9 cellular contexts compared by ENCODE assay signal in the genomic region with DNA sequence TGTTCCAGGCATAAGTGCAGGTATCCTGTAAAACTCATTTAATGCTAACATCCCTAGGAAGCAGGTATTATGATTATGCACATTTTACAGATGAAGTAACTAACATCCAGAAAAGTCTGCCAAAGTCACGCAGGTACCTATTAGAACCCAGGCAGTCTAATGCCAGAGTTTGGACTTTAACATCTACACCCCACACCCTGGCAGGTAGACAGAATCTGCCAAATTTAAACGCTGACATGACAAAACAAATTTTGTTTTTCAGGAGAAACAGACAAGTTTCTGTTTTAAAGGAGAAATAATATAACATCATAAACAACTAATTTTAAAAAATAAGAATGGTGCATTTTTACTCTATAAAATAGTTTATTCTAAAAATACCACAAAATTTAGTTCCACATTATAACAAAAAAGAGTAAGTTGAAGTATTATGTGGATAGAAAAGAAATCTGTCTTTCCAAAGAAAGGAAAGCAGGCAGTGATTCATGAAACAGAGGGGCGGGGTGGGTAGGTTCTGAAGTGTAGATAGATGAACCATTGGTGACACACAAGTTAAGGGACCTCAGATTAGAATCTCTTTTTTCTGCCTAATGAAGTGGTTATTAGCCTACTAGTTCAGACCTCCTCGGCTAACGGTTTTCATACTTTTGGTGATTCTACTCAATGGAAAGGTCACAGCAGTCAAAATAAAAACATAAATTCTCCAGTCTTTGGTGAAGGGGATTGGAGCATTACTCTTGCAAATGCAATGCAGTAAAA. TPM values are rescaled to one million over a fixed set of nuclear protein-coding genes. Genes with fewer than 3 reads are reported as not detected.
DNase-seq lines count a peak whose midpoint lies in the region; ATAC-seq and TF ChIP-seq lines count a peak whose summit lies in the region.
"Had no signal": no experiment of that assay in that cellular context is flagged by ENCODE, and none has a peak within 500 bp of the region (broad histone marks: within the 10 kb centered on the region; RNA-seq: fewer than 3 reads in every experiment).

No MANE protein-coding gene starts in this region.

- peak overlapping the region; percentile 29 to 68 for H3K27ac Mint-ChIP-seq in effector memory CD8-positive, alpha-beta T cell

- peak overlapping the region; percentile 90 for H3K27ac ChIP-seq in OCI-LY7 (ENCODE audit: low read depth, low read length, poor library complexity, severe bottlenecking)
- H3K27ac ChIP-seq: gastroesophageal sphincter had no signal

- H3K4me3 ChIP-seq in OCI-LY7 (ENCODE audit: low read depth, low read length, poor library complexity, severe bottlenecking) (peak overlapping the region; percentile 88), skeletal muscle cell (ENCODE audit: low read depth, low read length) (peak overlapping the region; percentile 95), lower leg skin (ENCODE audit: low read depth, poor library complexity, severe bottlenecking) (no peak overlapping the region)

- peaks cover 67% of the 10 kb centered on the region for H3K79me2 ChIP-seq in OCI-LY7 (ENCODE audit: insufficient read depth, low read depth, low read length)

- H4K20me1 ChIP-seq in OCI-LY7 (ENCODE audit: insufficient read depth, low read length): peaks cover 17% of the 10 kb centered on the region

- no TSS peak for BruUV-seq in OCI-LY7 (replicated peaks; lab: Mats Ljungman, UMichigan)

- ATAC-seq in effector memory CD8-positive, alpha-beta T cell (replicated peaks): no peak
- ATAC-seq: gastroesophageal sphincter had no signal

- no peaks in the 10 kb centered on the region for H3K27me3 Mint-ChIP-seq in effector memory CD8-positive, alpha-beta T cell

- no peaks in the 10 kb centered on the region for H3K9me3 ChIP-seq in OCI-LY7 (ENCODE audit: low read length)
- H3K9me3 ChIP-seq: gastroesophageal sphincter had no signal

- H3K9me2 ChIP-seq in OCI-LY7 (ENCODE audit: insufficient read depth, low read length): no peaks in the 10 kb centered on the region

- peaks cover 10 to 16% of the 10 kb centered on the region in 2 donors for H3K4me1 Mint-ChIP-seq in effector memory CD8-positive, alpha-beta T cell (ENCODE audit: low read depth in 2 of 2)

- CTCF ChIA-PET in OCI-LY7 (lab: Charles Lee; ENCODE audit: unreplicated experiment): no interaction called here

- intact Hi-C loops in OCI-LY7 (cut with micrococcal nuclease; ENCODE audit: unreplicated experiment) (loop anchor here (5.0 to 10.0 kb wide), 2 partner anchors 630 to 1323 kb away; a partner anchor contains a TSS), lower leg skin (cut with DNase I; ENCODE audit: low total_unique reads) (loop anchor here (10.0 kb wide), 1 partner anchor 300 kb away; no protein-coding TSS in a partner anchor)

- no peak for TF ChIP-seq CTCF in OCI-LY7 (conservative IDR thresholded peaks at IDR 0.05; ENCODE audit: low read length)
- TF ChIP-seq CTCF in lower leg skin (IDR thresholded peaks at IDR 0.05): no peak
- no peak for TF ChIP-seq CTCF in GM13977 (IDR thresholded peaks at IDR 0.05; ENCODE audit: extremely low read depth, insufficient read depth, missing control alignments)

- TF ChIP-seq POLR2A in lower leg skin (IDR thresholded peaks at IDR 0.05): no peak

- WGBS in lower leg skin, 2 donors: 49 to 57% methylated on average over 5 of the region's 5 CpGs

- no peaks in the 10 kb centered on the region for H3K9me3 Mint-ChIP-seq in effector memory CD8-positive, alpha-beta T cell

- H3K4me2 ChIP-seq in OCI-LY7 (ENCODE audit: low read length): peak overlapping the region; percentile 82

- peak; percentile 41 for DNase-seq in activated CD4-positive, alpha-beta T cell treated with anti-CD3 and anti-CD28 coated beads for 48 hours
- no peak for DNase-seq in activated CD4-positive, alpha-beta T cell treated with anti-CD3 and anti-CD28 coated beads for 4 hours
- DNase-seq in OCI-LY7 (ENCODE audit: low spot score): peak; percentile 18
- DNase-seq in effector memory CD8-positive, alpha-beta T cell: no peak
- no peak for DNase-seq in skeletal muscle cell (ENCODE audit: low read depth)
- DNase-seq in lower leg skin (ENCODE audit: low spot score in 2 of 2): no peak
- DNase-seq in GM13977 (ENCODE audit: low spot score): no peak
- DNase-seq in NCI-H510A treated with DMSO at 0.1 percent for 48 hours (lab: John Stamatoyannopoulos, UW): no peak

- peak overlapping the region; percentile 90 for H3K4me3 Mint-ChIP-seq in effector memory CD8-positive, alpha-beta T cell

- POLR2A ChIA-PET in OCI-LY7 (lab: Charles Lee): interaction anchor here (0.8 to 1.3 kb wide), 2 partner anchors 8 to 18 kb away, joined by 3 to 6 read pairs; no protein-coding TSS in a partner anchor

- in situ Hi-C loops in GM13977 (cut with MboI; ENCODE audit: low pct_unique_long_range_greater_than_20kb, low sequenced_read_pairs, unreplicated experiment): no loop called here

- H3K4me1 ChIP-seq in OCI-LY7 (ENCODE audit: insufficient read depth, low read length, poor library complexity, severe bottlenecking): peaks cover 42% of the 10 kb centered on the region

- H3K36me3 Mint-ChIP-seq in effector memory CD8-positive, alpha-beta T cell (ENCODE audit: insufficient read depth): peaks cover 7% of the 10 kb centered on the region

- H2AFZ ChIP-seq in OCI-LY7 (ENCODE audit: low read length): no peak overlapping the region

- H3K36me3 ChIP-seq in OCI-LY7 (ENCODE audit: insufficient read depth, low read length): peaks cover 57% of the 10 kb centered on the region
- H3K36me3 ChIP-seq: gastroesophageal sphincter had no signal

RNA-seq across cellular contexts. Expression of a gene that starts 1.7 kb away (rescaled TPM):
- 88.4 and 88.6 TPM in 2 replicates for total RNA-seq in OCI-LY7 (2014; rRNA removed; shearing (Covaris generic))
- total RNA-seq in OCI-LY7 (2022): 76.8 and 93.9 TPM in 2 replicates
- 1 to 10 TPM; 2.8 to 7.0 (median 4.2) TPM for total RNA-seq in lower leg skin

RNA-seq across cellular contexts. Expression of a gene that starts 56.3 kb away (rescaled TPM):
- total RNA-seq in OCI-LY7 (2014; rRNA removed; shearing (Covaris generic)): 5.9 and 6.4 TPM in 2 replicates
- total RNA-seq in OCI-LY7 (2022) (9.8 and 10.9 TPM in 2 replicates), lower leg skin (10 to 100 TPM in 1 of 4 donors, 1 to 10 TPM in 3; 6.7 to 10.5 (median 7.8) TPM)

Comparison
In these comparisons a context has a peak if more than half of its experiments do, and no peak if none do; other contexts are left out.
1. DNase-seq: peak in activated CD4-positive, alpha-beta T cell treated with anti-CD3 and anti-CD28 coated beads for 48 hours (single experiment) and OCI-LY7 (single experiment); none in activated CD4-positive, alpha-beta T cell treated with anti-CD3 and anti-CD28 coated beads for 4 hours (0 of 2), effector memory CD8-positive, alpha-beta T cell (0 of 3), skeletal muscle cell (single experiment), lower leg skin (0 of 2), GM13977 (single experiment) and NCI-H510A treated with DMSO at 0.1 percent for 48 hours (single experiment).
2. RNA of a gene that starts 1.7 kb away (total RNA-seq): 76.8 to 93.9 TPM in OCI-LY7; 2.8 to 7.0 TPM in lower leg skin; every median in the first group is over 4 times any median in the second.